Comparison of ENCODE assay signal across 7 cellular contexts in genomic region chr7:22109761-22110160, GRCh38.
DNase-seq lines count a peak whose midpoint lies in the region; ATAC-seq, FAIRE-seq and TF ChIP-seq lines count a peak whose summit lies in the region.

No MANE protein-coding gene starts in this region.

- no peak overlapping the region for H3K4me3 ChIP-seq in MM.1S (ENCODE audit: low read length)

- no peak overlapping the region for H3K9ac ChIP-seq in MM.1S (ENCODE audit: low read length)

- no peaks in the 10 kb centered on the region for H3K9me3 ChIP-seq in MM.1S (replicated peaks; ENCODE audit: insufficient read depth, low read length)

- no peaks in the 10 kb centered on the region for H3K36me3 ChIP-seq in MM.1S (replicated peaks; ENCODE audit: insufficient read depth, low read length)

- FAIRE-seq in GM19239 (lab: Jason Lieb, UNC) = no peak

- ATAC-seq in GM18517 (IDR thresholded peaks at IDR 0.05; ENCODE audit: unreplicated experiment) (no peak), GM21723 (IDR thresholded peaks at IDR 0.05; ENCODE audit: unreplicated experiment) (no peak)

- H3K79me2 ChIP-seq in MM.1S (ENCODE audit: low read length) = no peaks in the 10 kb centered on the region

- no peak for DNase-seq in GM10266 (ENCODE audit: extremely low spot score)
- peak; percentile 43 for DNase-seq in MM.1S
- peak in 47 of 61 donors; percentile 7 to 80 (median 48) for DNase-seq in caudate nucleus (lab: John Stamatoyannopoulos, UW)
- peak; percentile 60 for DNase-seq in myocyte (ENCODE audit: low read depth)
- DNase-seq in GM19239 (ENCODE audit: insufficient read length, low spot score) = no peak

- H3K4me2 ChIP-seq in MM.1S (ENCODE audit: low read depth, low read length) = no peak overlapping the region

- H3K4me1 ChIP-seq in MM.1S (ENCODE audit: low read length) = no peaks in the 10 kb centered on the region

- no peaks in the 10 kb centered on the region for H3K27me3 ChIP-seq in MM.1S (replicated peaks; ENCODE audit: insufficient read depth, low read length)

- no peaks in the 10 kb centered on the region for H4K20me1 ChIP-seq in MM.1S (ENCODE audit: insufficient read depth, low read length)

- H2AFZ ChIP-seq in MM.1S (ENCODE audit: low read length) = no peak overlapping the region

- no peaks in the 10 kb centered on the region for H3F3A ChIP-seq in MM.1S (ENCODE audit: insufficient read depth, low read length)

- TF ChIP-seq CTCF in GM10266 (IDR thresholded peaks at IDR 0.05; ENCODE audit: control insufficient read depth, insufficient read depth, low read depth, missing control alignments) (peak; percentile 48), MM.1S (IDR thresholded peaks at IDR 0.05; ENCODE audit: low read length) (peak; percentile 32; the same call in 1 of the 2 replicates)

- H3K9me2 ChIP-seq in MM.1S (replicated peaks; ENCODE audit: insufficient read depth, low read length) = no peaks in the 10 kb centered on the region

- H3K27ac ChIP-seq in MM.1S (ENCODE audit: low read length) (no peak overlapping the region), caudate nucleus (ENCODE audit: low read depth, low read length) (peak overlapping the region; percentile 97)

Comparison
In these comparisons a context has a peak if more than half of its experiments do, and no peak if none do; other contexts are left out.
1. DNase-seq: peak in MM.1S (single experiment), caudate nucleus (47 of 61) and myocyte (single experiment); none in GM10266 (single experiment) and GM19239 (single experiment).